1 cellular context compared by ENCODE assay signal in the genomic region with DNA sequence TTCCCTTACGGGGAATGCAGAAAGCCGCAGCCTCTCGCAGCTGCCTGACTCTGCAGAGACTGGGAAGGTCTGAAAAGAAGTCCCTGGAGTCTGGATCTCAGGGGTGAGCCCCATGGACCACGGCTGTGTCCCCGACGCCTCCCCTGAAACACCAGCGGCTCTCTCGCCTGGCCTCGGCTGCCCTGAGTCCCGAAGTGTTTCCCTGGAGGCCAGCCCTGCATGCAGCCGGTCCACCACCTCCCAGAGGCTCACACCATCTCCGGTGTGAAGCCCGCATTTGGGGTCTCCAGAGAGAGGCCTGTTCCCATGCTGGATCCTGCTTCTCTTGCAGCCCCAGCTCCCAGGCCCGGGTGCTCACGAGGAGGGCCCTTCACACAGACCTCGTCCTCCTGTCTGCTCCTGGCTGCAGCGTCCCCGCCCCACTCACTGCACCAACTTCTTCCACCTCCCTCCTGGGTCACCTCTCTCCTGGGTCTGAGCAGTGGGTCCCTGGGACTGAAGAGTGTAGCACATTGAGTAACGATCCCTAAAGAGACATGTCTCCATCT.
TF ChIP-seq lines count a peak whose summit lies in the region.

No MANE protein-coding gene starts in this region.

TF ChIP-seq in H1, 55 proteins besides CTCF, POLR2A, EP300 and RAD21:
- TF ChIP-seq PHF8 (conservative IDR thresholded peaks at IDR 0.05; ENCODE audit: low read depth, low read length) (no peak), CHD1 (IDR thresholded peaks at IDR 0.05; ENCODE audit: low read depth, low read length) (no peak), CHD2 (IDR thresholded peaks at IDR 0.05; ENCODE audit: low read length) (no peak), ASH2L (IDR thresholded peaks at IDR 0.05; ENCODE audit: low read length) (no peak), KDM4A (IDR thresholded peaks at IDR 0.05; ENCODE audit: low read depth, low read length, severe bottlenecking) (no peak), GABPA (IDR thresholded peaks at IDR 0.05; ENCODE audit: borderline replicate concordance, insufficient read depth, low read length) (no peak), RFX5 (IDR thresholded peaks at IDR 0.05; ENCODE audit: borderline replicate concordance, low read depth, low read length) (no peak), ZNF274 (IDR thresholded peaks at IDR 0.05; ENCODE audit: borderline replicate concordance, extremely low read depth, low read length) (no peak), SIX5 (IDR thresholded peaks at IDR 0.05; ENCODE audit: low read depth, low read length) (no peak), BRCA1 (IDR thresholded peaks at IDR 0.05; ENCODE audit: low read depth, low read length) (no peak), SRF (IDR thresholded peaks at IDR 0.05; ENCODE audit: low read depth, low read length) (no peak), SIRT6 (IDR thresholded peaks at IDR 0.05; ENCODE audit: low read length) (no peak), HDAC2 (IDR thresholded peaks at IDR 0.05; ENCODE audit: borderline replicate concordance in 1 of 2, low read depth in 2 of 2, low read length in 2 of 2) (no peak), FOSL1 (IDR thresholded peaks at IDR 0.05; ENCODE audit: insufficient read depth, low read depth, low read length) (no peak), SUZ12 (IDR thresholded peaks at IDR 0.05; ENCODE audit: low read length) (no peak), SP1 (IDR thresholded peaks at IDR 0.05; ENCODE audit: low read depth, low read length) (no peak), TCF12 (IDR thresholded peaks at IDR 0.05; ENCODE audit: low read depth, low read length) (no peak), SIN3A (conservative IDR thresholded peaks at IDR 0.05 in 1 of 2, IDR thresholded peaks at IDR 0.05 in 1 of 2; ENCODE audit: low read depth in 1 of 2, low read length in 2 of 2) (no peak)
- TF ChIP-seq, protein P1, sequence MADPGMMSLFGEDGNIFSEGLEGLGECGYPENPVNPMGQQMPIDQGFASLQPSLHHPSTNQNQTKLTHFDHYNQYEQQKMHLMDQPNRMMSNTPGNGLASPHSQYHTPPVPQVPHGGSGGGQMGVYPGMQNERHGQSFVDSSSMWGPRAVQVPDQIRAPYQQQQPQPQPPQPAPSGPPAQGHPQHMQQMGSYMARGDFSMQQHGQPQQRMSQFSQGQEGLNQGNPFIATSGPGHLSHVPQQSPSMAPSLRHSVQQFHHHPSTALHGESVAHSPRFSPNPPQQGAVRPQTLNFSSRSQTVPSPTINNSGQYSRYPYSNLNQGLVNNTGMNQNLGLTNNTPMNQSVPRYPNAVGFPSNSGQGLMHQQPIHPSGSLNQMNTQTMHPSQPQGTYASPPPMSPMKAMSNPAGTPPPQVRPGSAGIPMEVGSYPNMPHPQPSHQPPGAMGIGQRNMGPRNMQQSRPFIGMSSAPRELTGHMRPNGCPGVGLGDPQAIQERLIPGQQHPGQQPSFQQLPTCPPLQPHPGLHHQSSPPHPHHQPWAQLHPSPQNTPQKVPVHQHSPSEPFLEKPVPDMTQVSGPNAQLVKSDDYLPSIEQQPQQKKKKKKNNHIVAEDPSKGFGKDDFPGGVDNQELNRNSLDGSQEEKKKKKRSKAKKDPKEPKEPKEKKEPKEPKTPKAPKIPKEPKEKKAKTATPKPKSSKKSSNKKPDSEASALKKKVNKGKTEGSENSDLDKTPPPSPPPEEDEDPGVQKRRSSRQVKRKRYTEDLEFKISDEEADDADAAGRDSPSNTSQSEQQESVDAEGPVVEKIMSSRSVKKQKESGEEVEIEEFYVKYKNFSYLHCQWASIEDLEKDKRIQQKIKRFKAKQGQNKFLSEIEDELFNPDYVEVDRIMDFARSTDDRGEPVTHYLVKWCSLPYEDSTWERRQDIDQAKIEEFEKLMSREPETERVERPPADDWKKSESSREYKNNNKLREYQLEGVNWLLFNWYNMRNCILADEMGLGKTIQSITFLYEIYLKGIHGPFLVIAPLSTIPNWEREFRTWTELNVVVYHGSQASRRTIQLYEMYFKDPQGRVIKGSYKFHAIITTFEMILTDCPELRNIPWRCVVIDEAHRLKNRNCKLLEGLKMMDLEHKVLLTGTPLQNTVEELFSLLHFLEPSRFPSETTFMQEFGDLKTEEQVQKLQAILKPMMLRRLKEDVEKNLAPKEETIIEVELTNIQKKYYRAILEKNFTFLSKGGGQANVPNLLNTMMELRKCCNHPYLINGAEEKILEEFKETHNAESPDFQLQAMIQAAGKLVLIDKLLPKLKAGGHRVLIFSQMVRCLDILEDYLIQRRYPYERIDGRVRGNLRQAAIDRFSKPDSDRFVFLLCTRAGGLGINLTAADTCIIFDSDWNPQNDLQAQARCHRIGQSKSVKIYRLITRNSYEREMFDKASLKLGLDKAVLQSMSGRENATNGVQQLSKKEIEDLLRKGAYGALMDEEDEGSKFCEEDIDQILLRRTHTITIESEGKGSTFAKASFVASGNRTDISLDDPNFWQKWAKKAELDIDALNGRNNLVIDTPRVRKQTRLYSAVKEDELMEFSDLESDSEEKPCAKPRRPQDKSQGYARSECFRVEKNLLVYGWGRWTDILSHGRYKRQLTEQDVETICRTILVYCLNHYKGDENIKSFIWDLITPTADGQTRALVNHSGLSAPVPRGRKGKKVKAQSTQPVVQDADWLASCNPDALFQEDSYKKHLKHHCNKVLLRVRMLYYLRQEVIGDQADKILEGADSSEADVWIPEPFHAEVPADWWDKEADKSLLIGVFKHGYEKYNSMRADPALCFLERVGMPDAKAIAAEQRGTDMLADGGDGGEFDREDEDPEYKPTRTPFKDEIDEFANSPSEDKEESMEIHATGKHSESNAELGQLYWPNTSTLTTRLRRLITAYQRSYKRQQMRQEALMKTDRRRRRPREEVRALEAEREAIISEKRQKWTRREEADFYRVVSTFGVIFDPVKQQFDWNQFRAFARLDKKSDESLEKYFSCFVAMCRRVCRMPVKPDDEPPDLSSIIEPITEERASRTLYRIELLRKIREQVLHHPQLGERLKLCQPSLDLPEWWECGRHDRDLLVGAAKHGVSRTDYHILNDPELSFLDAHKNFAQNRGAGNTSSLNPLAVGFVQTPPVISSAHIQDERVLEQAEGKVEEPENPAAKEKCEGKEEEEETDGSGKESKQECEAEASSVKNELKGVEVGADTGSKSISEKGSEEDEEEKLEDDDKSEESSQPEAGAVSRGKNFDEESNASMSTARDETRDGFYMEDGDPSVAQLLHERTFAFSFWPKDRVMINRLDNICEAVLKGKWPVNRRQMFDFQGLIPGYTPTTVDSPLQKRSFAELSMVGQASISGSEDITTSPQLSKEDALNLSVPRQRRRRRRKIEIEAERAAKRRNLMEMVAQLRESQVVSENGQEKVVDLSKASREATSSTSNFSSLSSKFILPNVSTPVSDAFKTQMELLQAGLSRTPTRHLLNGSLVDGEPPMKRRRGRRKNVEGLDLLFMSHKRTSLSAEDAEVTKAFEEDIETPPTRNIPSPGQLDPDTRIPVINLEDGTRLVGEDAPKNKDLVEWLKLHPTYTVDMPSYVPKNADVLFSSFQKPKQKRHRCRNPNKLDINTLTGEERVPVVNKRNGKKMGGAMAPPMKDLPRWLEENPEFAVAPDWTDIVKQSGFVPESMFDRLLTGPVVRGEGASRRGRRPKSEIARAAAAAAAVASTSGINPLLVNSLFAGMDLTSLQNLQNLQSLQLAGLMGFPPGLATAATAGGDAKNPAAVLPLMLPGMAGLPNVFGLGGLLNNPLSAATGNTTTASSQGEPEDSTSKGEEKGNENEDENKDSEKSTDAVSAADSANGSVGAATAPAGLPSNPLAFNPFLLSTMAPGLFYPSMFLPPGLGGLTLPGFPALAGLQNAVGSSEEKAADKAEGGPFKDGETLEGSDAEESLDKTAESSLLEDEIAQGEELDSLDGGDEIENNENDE (IDR thresholded peaks at IDR 0.05; ENCODE audit: insufficient replicate concordance, low read length), result no peak
- TF ChIP-seq, protein P2, sequence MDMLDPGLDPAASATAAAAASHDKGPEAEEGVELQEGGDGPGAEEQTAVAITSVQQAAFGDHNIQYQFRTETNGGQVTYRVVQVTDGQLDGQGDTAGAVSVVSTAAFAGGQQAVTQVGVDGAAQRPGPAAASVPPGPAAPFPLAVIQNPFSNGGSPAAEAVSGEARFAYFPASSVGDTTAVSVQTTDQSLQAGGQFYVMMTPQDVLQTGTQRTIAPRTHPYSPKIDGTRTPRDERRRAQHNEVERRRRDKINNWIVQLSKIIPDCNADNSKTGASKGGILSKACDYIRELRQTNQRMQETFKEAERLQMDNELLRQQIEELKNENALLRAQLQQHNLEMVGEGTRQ (IDR thresholded peaks at IDR 0.05; ENCODE audit: low read length), result no peak
